Comparison of ENCODE assay signal across 14 cellular contexts in the genomic region with DNA sequence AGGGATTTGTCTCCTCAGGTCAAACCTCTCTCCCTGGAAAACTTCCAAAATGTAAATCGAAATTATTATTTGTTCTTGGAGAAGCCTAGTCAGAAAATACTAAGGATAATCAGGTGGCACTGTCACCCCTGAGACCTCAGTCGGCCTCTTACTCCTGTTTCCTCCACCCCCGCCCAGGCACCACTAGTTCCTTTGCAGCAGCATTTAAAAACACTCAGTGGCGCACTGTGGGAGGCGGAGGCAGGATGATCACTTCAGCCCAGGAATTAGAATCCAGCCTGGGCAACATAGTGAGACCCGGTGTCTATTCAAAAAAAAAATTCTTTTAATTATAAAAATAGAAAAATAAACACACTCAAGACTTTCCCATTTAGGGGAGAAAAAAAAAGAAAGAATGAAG. TPM values are rescaled to one million over a fixed set of nuclear protein-coding genes. Genes with fewer than 3 reads are reported as not detected.
DNase-seq lines count a peak whose midpoint lies in the region; ATAC-seq and TF ChIP-seq lines count a peak whose summit lies in the region.
"Had no signal": no experiment of that assay in that cellular context is flagged by ENCODE, and none has a peak within 500 bp of the region (broad histone marks: within the 10 kb centered on the region; RNA-seq: fewer than 3 reads in every experiment).

No MANE protein-coding gene starts in this region.

- H3K9me3 ChIP-seq in CD8-positive, alpha-beta T cell (ENCODE audit: low read length): no peaks in the 10 kb centered on the region
- peaks cover 0 to 4% (median 0%) of the 10 kb centered on the region in 3 experiments for H3K9me3 ChIP-seq in naive thymus-derived CD4-positive, alpha-beta T cell (ENCODE audit: control insufficient read depth in 2 of 3, low read length in 3 of 3)
- H3K9me3 ChIP-seq: ascending aorta, thoracic aorta had no signal

- no peak for ATAC-seq in CD8-positive, alpha-beta T cell
- no peak for ATAC-seq in activated naive CD8-positive, alpha-beta T cell treated with anti-CD3 and anti-CD28 coated beads, Interleukin-2, amount 50 U/mL, for 24 hours
- ATAC-seq in naive thymus-derived CD4-positive, alpha-beta T cell: no peak
- no peak for ATAC-seq in HG03571 (IDR thresholded peaks at IDR 0.05; ENCODE audit: unreplicated experiment)

- no peaks in the 10 kb centered on the region for H3K27me3 Mint-ChIP-seq in activated naive CD4-positive, alpha-beta T cell treated with anti-CD3 and anti-CD28 coated beads for 36 hours (ENCODE audit: low read depth)
- no peaks in the 10 kb centered on the region for H3K27me3 Mint-ChIP-seq in CD8-positive, alpha-beta T cell (ENCODE audit: low read depth)
- H3K27me3 Mint-ChIP-seq in activated naive CD8-positive, alpha-beta T cell treated with anti-CD3 and anti-CD28 coated beads, Interleukin-2, amount 50 U/mL, for 24 hours: no peaks in the 10 kb centered on the region
- no peaks in the 10 kb centered on the region for H3K27me3 Mint-ChIP-seq in naive thymus-derived CD4-positive, alpha-beta T cell
- H3K27me3 Mint-ChIP-seq: naive B cell had no signal

- intact Hi-C loops in activated naive CD4-positive, alpha-beta T cell treated with anti-CD3 and anti-CD28 coated beads for 36 hours (cut with micrococcal nuclease): no loop called here
- intact Hi-C loops in CD8-positive, alpha-beta T cell (cut with DNase I, micrococcal nuclease): no loop called here
- intact Hi-C loops in naive thymus-derived CD4-positive, alpha-beta T cell (cut with micrococcal nuclease): no loop called here

- H3K4me3 ChIP-seq in CD8-positive, alpha-beta T cell (ENCODE audit: low read depth, low read length): no peak overlapping the region
- no peak overlapping the region for H3K4me3 ChIP-seq in naive thymus-derived CD4-positive, alpha-beta T cell (ENCODE audit: low read length)
- H3K4me3 ChIP-seq: ascending aorta, thoracic aorta had no signal

- no peak overlapping the region for H3K4me3 Mint-ChIP-seq in activated naive CD4-positive, alpha-beta T cell treated with anti-CD3 and anti-CD28 coated beads for 36 hours
- no peak overlapping the region for H3K4me3 Mint-ChIP-seq in CD8-positive, alpha-beta T cell
- H3K4me3 Mint-ChIP-seq in activated naive CD8-positive, alpha-beta T cell treated with anti-CD3 and anti-CD28 coated beads, Interleukin-2, amount 50 U/mL, for 24 hours: peak overlapping the region; percentile 51
- H3K4me3 Mint-ChIP-seq in naive thymus-derived CD4-positive, alpha-beta T cell: peak overlapping the region in 9 of 10 donors; percentile 3 to 88 (median 78)

- DNase-seq in activated naive CD4-positive, alpha-beta T cell treated with anti-CD3 and anti-CD28 coated beads for 36 hours: peak; percentile 48
- DNase-seq in activated naive CD4-positive, alpha-beta T cell treated with anti-CD3 and anti-CD28 coated beads, Interleukin-2, amount 50 U/mL, for 16 hours: no peak
- peak in 1 of 7 experiments; percentile 27 for DNase-seq in CD8-positive, alpha-beta T cell
- DNase-seq in activated naive CD8-positive, alpha-beta T cell treated with anti-CD3 and anti-CD28 coated beads, Interleukin-2, amount 50 U/mL, for 24 hours: no peak
- no peak for DNase-seq in naive thymus-derived CD4-positive, alpha-beta T cell
- no peak for DNase-seq in DMS153 treated with DMSO at 0.1 percent for 48 hours (lab: John Stamatoyannopoulos, UW; ENCODE audit: unreplicated experiment)
- DNase-seq in DMS79 treated with DMSO at 0.1 percent for 48 hours (lab: John Stamatoyannopoulos, UW): no peak
- DNase-seq: GOT3, naive B cell, NCI-H2107, RPMI8226 had no signal

- H3K36me3 ChIP-seq in CD8-positive, alpha-beta T cell (ENCODE audit: insufficient read depth, low read length): no peaks in the 10 kb centered on the region
- no peaks in the 10 kb centered on the region for H3K36me3 ChIP-seq in naive thymus-derived CD4-positive, alpha-beta T cell (ENCODE audit: control insufficient read depth in 2 of 3, insufficient read depth in 3 of 3, low read length in 3 of 3)
- H3K36me3 ChIP-seq: ascending aorta, thoracic aorta had no signal

- no peak for TF ChIP-seq CTCF in CD8-positive, alpha-beta T cell (IDR thresholded peaks at IDR 0.05)

- CTCF ChIA-PET in activated naive CD4-positive, alpha-beta T cell treated with anti-CD3 and anti-CD28 coated beads for 36 hours (lab: Charles Lee): interaction anchor here (0.6 to 0.7 kb wide), 3 partner anchors 40 to 764 kb away, joined by 3 to 5 read pairs (median 3); no protein-coding TSS in a partner anchor
- CTCF ChIA-PET in CD8-positive, alpha-beta T cell (lab: Charles Lee): interaction anchor here (0.7 kb wide), 1 partner anchor 12 kb away, joined by 4 read pairs; no protein-coding TSS in a partner anchor
- CTCF ChIA-PET in naive thymus-derived CD4-positive, alpha-beta T cell (lab: Charles Lee): interaction anchor here (1.2 kb wide), 1 partner anchor 12 kb away, joined by 3 read pairs; no protein-coding TSS in a partner anchor

- peaks cover 66% of the 10 kb centered on the region for H3K4me1 Mint-ChIP-seq in activated naive CD4-positive, alpha-beta T cell treated with anti-CD3 and anti-CD28 coated beads for 36 hours (ENCODE audit: low read depth)
- H3K4me1 Mint-ChIP-seq in CD8-positive, alpha-beta T cell (ENCODE audit: low read depth): peaks cover 83% of the 10 kb centered on the region
- peaks cover 77% of the 10 kb centered on the region for H3K4me1 Mint-ChIP-seq in activated naive CD8-positive, alpha-beta T cell treated with anti-CD3 and anti-CD28 coated beads, Interleukin-2, amount 50 U/mL, for 24 hours
- peaks cover 59 to 91% (median 86%) of the 10 kb centered on the region in 7 donors for H3K4me1 Mint-ChIP-seq in naive thymus-derived CD4-positive, alpha-beta T cell

- H3K27ac Mint-ChIP-seq in activated naive CD4-positive, alpha-beta T cell treated with anti-CD3 and anti-CD28 coated beads for 36 hours: no peak overlapping the region
- H3K27ac Mint-ChIP-seq in CD8-positive, alpha-beta T cell: peak overlapping the region; percentile 92
- no peak overlapping the region for H3K27ac Mint-ChIP-seq in activated naive CD8-positive, alpha-beta T cell treated with anti-CD3 and anti-CD28 coated beads, Interleukin-2, amount 50 U/mL, for 24 hours
- H3K27ac Mint-ChIP-seq in naive thymus-derived CD4-positive, alpha-beta T cell: peak overlapping the region in 8 of 9 donors; percentile 78 to 94 (median 90)

- H3K27ac ChIP-seq in CD8-positive, alpha-beta T cell (ENCODE audit: low read depth, low read length): no peak overlapping the region
- peak overlapping the region; percentile 44 for H3K27ac ChIP-seq in naive thymus-derived CD4-positive, alpha-beta T cell (ENCODE audit: low read depth, low read length)
- H3K27ac ChIP-seq: ascending aorta, thoracic aorta had no signal

- no peaks in the 10 kb centered on the region for H3K27me3 ChIP-seq in CD8-positive, alpha-beta T cell (ENCODE audit: insufficient read depth, low read length)
- no peaks in the 10 kb centered on the region for H3K27me3 ChIP-seq in naive thymus-derived CD4-positive, alpha-beta T cell (ENCODE audit: control insufficient read depth in 2 of 2, insufficient read depth in 2 of 2, low read length in 2 of 2)
- H3K27me3 ChIP-seq: ascending aorta had no signal

- H3K4me1 ChIP-seq in CD8-positive, alpha-beta T cell (ENCODE audit: insufficient read depth, low read length): peaks cover 86% of the 10 kb centered on the region
- peaks cover 39 to 72% of the 10 kb centered on the region in 2 donors for H3K4me1 ChIP-seq in naive thymus-derived CD4-positive, alpha-beta T cell (ENCODE audit: control insufficient read depth in 2 of 2, insufficient read depth in 2 of 2, low read length in 2 of 2)
- H3K4me1 ChIP-seq: ascending aorta had no signal

- H3K9me3 Mint-ChIP-seq in activated naive CD4-positive, alpha-beta T cell treated with anti-CD3 and anti-CD28 coated beads for 36 hours: peaks cover 9% of the 10 kb centered on the region
- peaks cover 5% of the 10 kb centered on the region for H3K9me3 Mint-ChIP-seq in CD8-positive, alpha-beta T cell
- H3K9me3 Mint-ChIP-seq in activated naive CD8-positive, alpha-beta T cell treated with anti-CD3 and anti-CD28 coated beads, Interleukin-2, amount 50 U/mL, for 24 hours: peaks cover 14% of the 10 kb centered on the region
- H3K9me3 Mint-ChIP-seq in naive thymus-derived CD4-positive, alpha-beta T cell: peaks cover 0 to 19% (median 2%) of the 10 kb centered on the region in 11 donors

- POLR2A ChIA-PET in CD8-positive, alpha-beta T cell (lab: Charles Lee): no interaction called here
- POLR2A ChIA-PET in naive thymus-derived CD4-positive, alpha-beta T cell (lab: Charles Lee): interaction anchor here (0.6 to 1.1 kb wide), 3 partner anchors 36 to 676 kb away, joined by 3 to 7 read pairs (median 4); no protein-coding TSS in a partner anchor

- no peaks in the 10 kb centered on the region for H3K36me3 Mint-ChIP-seq in activated naive CD4-positive, alpha-beta T cell treated with anti-CD3 and anti-CD28 coated beads for 36 hours (ENCODE audit: low read depth)
- no peaks in the 10 kb centered on the region for H3K36me3 Mint-ChIP-seq in CD8-positive, alpha-beta T cell
- peaks cover 1% of the 10 kb centered on the region for H3K36me3 Mint-ChIP-seq in activated naive CD8-positive, alpha-beta T cell treated with anti-CD3 and anti-CD28 coated beads, Interleukin-2, amount 50 U/mL, for 24 hours (ENCODE audit: low read depth)
- H3K36me3 Mint-ChIP-seq in naive thymus-derived CD4-positive, alpha-beta T cell: peaks cover 0 to 46% (median 0%) of the 10 kb centered on the region in 5 donors

RNA-seq across cellular contexts. Expression of a gene that starts 18.0 kb away (rescaled TPM):
- total RNA-seq in activated naive CD4-positive, alpha-beta T cell treated with anti-CD3 and anti-CD28 coated beads for 36 hours: 10 to 100 TPM; 16.6 to 19.4 TPM
- 10 to 100 TPM; 21.9 to 30.0 TPM for total RNA-seq in CD8-positive, alpha-beta T cell
- 10 to 100 TPM; 44.9 to 85.8 (median 60.8) TPM for total RNA-seq in naive thymus-derived CD4-positive, alpha-beta T cell
- polyA plus RNA-seq in naive thymus-derived CD4-positive, alpha-beta T cell: 10 to 100 TPM; 77.3 to 90.2 TPM

RNA-seq across cellular contexts. Expression of a gene that starts 54.4 kb away (rescaled TPM):
- 10 to 100 TPM; 23.9 TPM for total RNA-seq in activated naive CD4-positive, alpha-beta T cell treated with anti-CD3 and anti-CD28 coated beads for 36 hours
- total RNA-seq in CD8-positive, alpha-beta T cell: 1 to 10 TPM; 7.4 to 8.2 TPM
- 10 to 100 TPM; 17.6 to 35.0 (median 27.2) TPM for total RNA-seq in naive thymus-derived CD4-positive, alpha-beta T cell
- polyA plus RNA-seq in naive thymus-derived CD4-positive, alpha-beta T cell: 10 to 100 TPM; 47.2 to 51.4 TPM

Comparison
In these comparisons a context has a peak if more than half of its experiments do, and no peak if none do; other contexts are left out.
1. H3K27ac Mint-ChIP-seq: peak in CD8-positive, alpha-beta T cell (single experiment) and naive thymus-derived CD4-positive, alpha-beta T cell (8 of 9); none in activated naive CD4-positive, alpha-beta T cell treated with anti-CD3 and anti-CD28 coated beads for 36 hours (single experiment) and activated naive CD8-positive, alpha-beta T cell treated with anti-CD3 and anti-CD28 coated beads, Interleukin-2, amount 50 U/mL, for 24 hours (single experiment).
2. H3K4me3 Mint-ChIP-seq: peak in activated naive CD8-positive, alpha-beta T cell treated with anti-CD3 and anti-CD28 coated beads, Interleukin-2, amount 50 U/mL, for 24 hours (single experiment) and naive thymus-derived CD4-positive, alpha-beta T cell (9 of 10); none in activated naive CD4-positive, alpha-beta T cell treated with anti-CD3 and anti-CD28 coated beads for 36 hours (single experiment) and CD8-positive, alpha-beta T cell (single experiment).